Comparison of ENCODE assay signal across 10 cellular contexts in genomic region chr15:90886291-90886614, GRCh38. TPM values are rescaled to one million over a fixed set of nuclear protein-coding genes. Genes with fewer than 3 reads are reported as not detected.
DNase-seq lines count a peak whose midpoint lies in the region; FAIRE-seq and TF ChIP-seq lines count a peak whose summit lies in the region.
"Had no signal": no experiment of that assay in that cellular context is flagged by ENCODE, and none has a peak within 500 bp of the region (broad histone marks: within the 10 kb centered on the region; RNA-seq: fewer than 3 reads in every experiment).

No MANE protein-coding gene starts in this region.

- H3K4me3 Mint-ChIP-seq in nephron = peak overlapping the region in 2 of 3 experiments; percentile 63 to 79

- H3K27me3 Mint-ChIP-seq in nephron (ENCODE audit: low read depth) = no peaks in the 10 kb centered on the region

- H3K79me2 ChIP-seq in GM23248 (ENCODE audit: insufficient read depth) = no peaks in the 10 kb centered on the region

- H3K9me3 Mint-ChIP-seq in nephron = no peaks in the 10 kb centered on the region
- H3K9me3 Mint-ChIP-seq: CD4-positive, alpha-beta memory T cell had no signal

- DNase-seq in GM23248 = no peak
- DNase-seq in ascending aorta (ENCODE audit: low spot score in 2 of 2) = no peak
- no peak for DNase-seq in stimulated activated CD4-positive, alpha-beta T cell treated with anti-CD3 and anti-CD28 coated beads, Interleukin-4, amount 100 ng/mL, for 4 hours
- DNase-seq in H54 (ENCODE audit: insufficient read length, low spot score) = no peak
- DNase-seq in HTR-8/SVneo (ENCODE audit: insufficient read length, low spot score) = no peak
- no peak for DNase-seq in NCI-H82 treated with DMSO at 0.1 percent for 48 hours (lab: John Stamatoyannopoulos, UW; ENCODE audit: unreplicated experiment)

- peaks cover 11% of the 10 kb centered on the region for H3K4me1 Mint-ChIP-seq in nephron

- no peak overlapping the region for H3K4me2 ChIP-seq in GM23248 (ENCODE audit: unreplicated experiment)

- H3F3A ChIP-seq in GM23248 (ENCODE audit: insufficient read depth) = peaks cover 6% of the 10 kb centered on the region; the same call in 1 of the 2 replicates

- H4K20me1 ChIP-seq in GM23248 (ENCODE audit: insufficient read depth) = no peaks in the 10 kb centered on the region

- in situ Hi-C loops in GM23248 (cut with MboI) = loop anchor here (10.0 to 25.0 kb wide), 2 partner anchors 231 to 574 kb away; no protein-coding TSS in a partner anchor

- peak; percentile 32 for TF ChIP-seq CTCF in 22Rv1 (IDR thresholded peaks at IDR 0.05)
- no peak for TF ChIP-seq CTCF in ascending aorta (IDR thresholded peaks at IDR 0.05)
- peak in 2 of 3 experiments; percentile 31 to 42 for TF ChIP-seq CTCF in nephron (IDR thresholded peaks at IDR 0.05; ENCODE audit: unreplicated experiment in 3 of 3)

- H3K27me3 ChIP-seq in GM23248 (replicated peaks; ENCODE audit: insufficient read depth) = no peaks in the 10 kb centered on the region
- H3K27me3 ChIP-seq in ascending aorta = no peaks in the 10 kb centered on the region
- H3K27me3 ChIP-seq: ovary had no signal

- peak overlapping the region; percentile 53 to 85 (median 76) for H3K27ac Mint-ChIP-seq in nephron

- H3K9ac ChIP-seq in GM23248 = no peak overlapping the region

- peak overlapping the region; percentile 91; the same call in 1 of the 2 replicates for H2AFZ ChIP-seq in GM23248

- no peak for TF ChIP-seq POLR2A in H54 (IDR thresholded peaks at IDR 0.05; ENCODE audit: low read depth, low read length)

- no peak overlapping the region for H3K27ac ChIP-seq in 22Rv1
- H3K27ac ChIP-seq in GM23248 = no peak overlapping the region
- peak overlapping the region; percentile 90 to 94 for H3K27ac ChIP-seq in ascending aorta

- H3K36me3 Mint-ChIP-seq in nephron (ENCODE audit: low read depth) = peaks cover 5% of the 10 kb centered on the region

- H3K4me1 ChIP-seq in GM23248 (ENCODE audit: insufficient read depth) (peaks cover 4% of the 10 kb centered on the region; the same call in 1 of the 2 replicates), ascending aorta (peaks cover 10 to 30% of the 10 kb centered on the region in 2 donors)

- 11 to 13% methylated on average over 5 of the region's 5 CpGs for WGBS in GM23248 (ENCODE audit: low coverage in 1 of 2, low lambda C conversion rate in 2 of 2, missing lambda C conversion rate in 2 of 2), 2 experiments

- no peak overlapping the region for H3K4me3 ChIP-seq in GM23248
- peak overlapping the region in 1 of 2 donors; percentile 75 for H3K4me3 ChIP-seq in ascending aorta
- H3K4me3 ChIP-seq: ovary had no signal

- H3K9me3 ChIP-seq in GM23248 (ENCODE audit: low read depth) (no peaks in the 10 kb centered on the region), ascending aorta (no peaks in the 10 kb centered on the region)
- H3K9me3 ChIP-seq: ovary had no signal

- FAIRE-seq in H54 (lab: Jason Lieb, UNC) (no peak), HTR-8/SVneo (lab: Jason Lieb, UNC) (no peak)

- no peaks in the 10 kb centered on the region for H3K9me2 ChIP-seq in GM23248 (ENCODE audit: insufficient read depth)

- intact Hi-C loops in ascending aorta (cut with DNase I) = loop anchor here (1.0 to 10.0 kb wide), 6 partner anchors 46 to 991 kb away; partner anchors contain the start of genes AP3S2, CRTC3 and HDDC3

- H3K36me3 ChIP-seq in GM23248 (ENCODE audit: low read depth) (no peaks in the 10 kb centered on the region), ascending aorta (peaks cover 32 to 33% of the 10 kb centered on the region in 2 donors)
- H3K36me3 ChIP-seq: ovary had no signal

RNA-seq across cellular contexts. Expression of gene FES, which starts 1.9 kb away (rescaled TPM):
- total RNA-seq in GM23248 (2014; rRNA removed; shearing (Covaris generic)) = 3.5 and 7.5 TPM in 2 replicates
- polyA plus RNA-seq in GM23248 (2016; fragmentation: Nextera tagmentation; extraction: Ambion mirVana) = 3.5 and 3.6 TPM in 2 replicates
- total RNA-seq in ascending aorta = 65.1 TPM
- polyA plus RNA-seq: CD4-positive, alpha-beta memory T cell had no signal

RNA-seq across cellular contexts. Expression of gene MAN2A2, which starts 16.8 kb away (rescaled TPM):
- 5.9 and 7.7 TPM in 2 replicates for total RNA-seq in GM23248 (2014; rRNA removed; shearing (Covaris generic))
- polyA plus RNA-seq in GM23248 (2016; fragmentation: Nextera tagmentation; extraction: Ambion mirVana) = 4.3 and 5.1 TPM in 2 replicates
- total RNA-seq in ascending aorta = 90.4 TPM

RNA-seq across cellular contexts. Expression of gene FURIN, which starts 17.9 kb away (rescaled TPM):
- 48.1 and 50.8 TPM in 2 replicates for total RNA-seq in GM23248 (2014; rRNA removed; shearing (Covaris generic))
- polyA plus RNA-seq in GM23248 (2016; fragmentation: Nextera tagmentation; extraction: Ambion mirVana) = 13.0 and 13.9 TPM in 2 replicates
- 86.3 TPM for total RNA-seq in ascending aorta

RNA-seq across cellular contexts. Expression of gene HDDC3, which starts 46.1 kb away (rescaled TPM):
- total RNA-seq in GM23248 (2014; rRNA removed; shearing (Covaris generic)) = 9.7 and 17.3 TPM in 2 replicates
- 11.1 and 13.5 TPM in 2 replicates for polyA plus RNA-seq in GM23248 (2016; fragmentation: Nextera tagmentation; extraction: Ambion mirVana)
- total RNA-seq in ascending aorta = 29.4 TPM

RNA-seq across cellular contexts. Expression of gene UNC45A, which starts 48.8 kb away (rescaled TPM):
- 58.8 and 75.8 TPM in 2 replicates for total RNA-seq in GM23248 (2014; rRNA removed; shearing (Covaris generic))
- polyA plus RNA-seq in GM23248 (2016; fragmentation: Nextera tagmentation; extraction: Ambion mirVana) = 58.6 and 59.7 TPM in 2 replicates
- 73.5 TPM for total RNA-seq in ascending aorta

Comparison
In these comparisons a context has a peak if more than half of its experiments do, and no peak if none do; other contexts are left out.
1. H3K27ac ChIP-seq: peak in ascending aorta (2 of 2); none in 22Rv1 (single experiment) and GM23248 (single experiment).
2. CTCF ChIP-seq: peak in 22Rv1 (single experiment) and nephron (2 of 3); none in ascending aorta (0 of 3).
3. RNA of gene MAN2A2, which starts 16.8 kb away (total RNA-seq): 90.4 TPM in ascending aorta (single experiment); 5.9 to 7.7 TPM in GM23248; every median in the first group is over 10 times any median in the second.